In the genomic region with DNA sequence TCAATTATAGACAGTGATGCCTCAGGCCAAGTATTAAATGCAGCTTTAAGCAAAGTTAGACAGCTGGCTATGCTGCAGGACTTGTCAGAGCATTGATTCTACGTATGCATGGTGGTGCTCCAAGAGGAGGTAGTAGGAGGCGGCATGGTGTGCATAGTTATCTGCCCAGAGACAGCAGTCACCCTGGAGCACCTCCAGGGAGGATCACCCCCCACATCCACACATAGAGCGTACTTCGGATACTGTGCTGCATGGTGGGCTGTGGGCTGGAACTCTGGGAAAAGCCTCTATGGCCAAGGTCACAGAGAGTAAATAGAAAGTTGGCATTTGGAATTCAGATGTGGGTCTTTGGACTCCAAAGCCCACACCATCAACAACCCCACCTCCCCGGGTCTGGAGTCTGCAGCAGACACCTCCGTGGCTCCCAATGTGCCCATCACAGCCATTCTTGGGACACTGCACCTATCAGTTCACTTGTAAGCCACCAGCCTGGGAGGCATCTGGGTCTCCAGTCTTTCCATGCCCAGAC, we compare ENCODE assay signal across 13 cellular contexts.
DNase-seq lines count a peak whose midpoint lies in the region; ATAC-seq, FAIRE-seq and TF ChIP-seq lines count a peak whose summit lies in the region.
"Had no signal": no experiment of that assay in that cellular context is flagged by ENCODE, and none has a peak within 500 bp of the region (broad histone marks: within the 10 kb centered on the region; RNA-seq: fewer than 3 reads in every experiment).

No MANE protein-coding gene starts in this region.

- H3K9ac ChIP-seq in HepG2 (ENCODE audit: insufficient read depth, low read depth, low read length): no peak overlapping the region
- no peak overlapping the region for H3K9ac ChIP-seq in neuronal stem cell (ENCODE audit: low read depth, low read length, poor library complexity)

- H3K4me3 ChIP-seq in HepG2 (replicated peaks in 1 of 3; ENCODE audit: insufficient read depth in 1 of 3, low read depth in 2 of 3, low read length in 3 of 3) (no peak overlapping the region), right lobe of liver (no peak overlapping the region), RWPE2 (ENCODE audit: severe bottlenecking) (no peak overlapping the region), neuronal stem cell (ENCODE audit: low read length in 2 of 2) (no peak overlapping the region)
- H3K4me3 ChIP-seq: A549, GM23338 had no signal

- peaks cover 17 to 77% of the 10 kb centered on the region in 2 experiments for H3K27me3 ChIP-seq in HepG2 (ENCODE audit: control insufficient read depth in 1 of 2, insufficient read depth in 2 of 2, low read length in 2 of 2)
- H3K27me3 ChIP-seq in right lobe of liver: no peaks in the 10 kb centered on the region
- H3K27me3 ChIP-seq in RWPE2 (ENCODE audit: insufficient read depth, poor library complexity, severe bottlenecking): peaks cover 21% of the 10 kb centered on the region
- H3K27me3 ChIP-seq in neuronal stem cell (ENCODE audit: control insufficient read depth in 3 of 3, insufficient read depth in 3 of 3, low read depth in 1 of 3, low read length in 3 of 3): peaks cover 0 to 28% (median 0%) of the 10 kb centered on the region in 3 experiments
- H3K27me3 ChIP-seq: BE2C had no signal

- ATAC-seq in HepG2 (peak; percentile 76), right lobe of liver (no peak), RWPE2 (ENCODE audit: low read depth) (no peak)
- ATAC-seq: A549, GM23338 had no signal

- H3K36me3 ChIP-seq in HepG2 (replicated peaks in 1 of 2; ENCODE audit: control insufficient read depth in 1 of 2, insufficient read depth in 2 of 2, low read length in 2 of 2) (no peaks in the 10 kb centered on the region), right lobe of liver (no peaks in the 10 kb centered on the region), RWPE2 (ENCODE audit: low read depth) (no peaks in the 10 kb centered on the region), neuronal stem cell (replicated peaks in 1 of 2; ENCODE audit: control insufficient read depth in 2 of 2, insufficient read depth in 2 of 2, low read length in 2 of 2) (no peaks in the 10 kb centered on the region)
- H3K36me3 ChIP-seq: BE2C had no signal

- H3K4me1 ChIP-seq in HepG2 (ENCODE audit: insufficient read depth, low read length) (peaks cover 19% of the 10 kb centered on the region), right lobe of liver (no peaks in the 10 kb centered on the region), RWPE2 (ENCODE audit: insufficient read depth, poor library complexity, severe bottlenecking) (no peaks in the 10 kb centered on the region), neuronal stem cell (ENCODE audit: control insufficient read depth in 2 of 2, insufficient read depth in 1 of 2, low read depth in 1 of 2, low read length in 2 of 2) (no peaks in the 10 kb centered on the region)
- H3K4me1 ChIP-seq: A549, BE2C had no signal

- H2BK12ac ChIP-seq in neuronal stem cell (ENCODE audit: low read length): no peak overlapping the region

- H3K27ac ChIP-seq in HepG2 (ENCODE audit: extremely low read length, insufficient read depth, low read length) (no peak overlapping the region), right lobe of liver (no peak overlapping the region), RWPE2 (ENCODE audit: poor library complexity, severe bottlenecking) (no peak overlapping the region), neuronal stem cell (replicated peaks; ENCODE audit: low read length) (no peak overlapping the region)
- H3K27ac ChIP-seq: A549 had no signal

- H4K91ac ChIP-seq in neuronal stem cell (ENCODE audit: low read depth, low read length, poor library complexity): no peak overlapping the region

- peak; percentile 58 for DNase-seq in HepG2 (ENCODE audit: low spot score)
- DNase-seq in right lobe of liver: no peak
- DNase-seq in RWPE2 (ENCODE audit: low spot score): peak; percentile 70
- DNase-seq in neuronal stem cell (ENCODE audit: low spot score): no peak
- DNase-seq in SKM-1 (lab: John Stamatoyannopoulos, UW; ENCODE audit: unreplicated experiment): no peak
- no peak for DNase-seq in Kasumi-1 (lab: John Stamatoyannopoulos, UW)
- DNase-seq in GM03348 (ENCODE audit: low spot score): no peak
- DNase-seq: BE2C, DMS53, GF-D8, H7 had no signal

- CTCF ChIA-PET in HepG2 (lab: Yijun Ruan, JAX; ENCODE audit: low intra/inter-chr PET ratio, low total read pairs): no interaction called here

- TF ChIP-seq CTCF in HepG2 (CRISPR knock-in tag; IDR thresholded peaks at IDR 0.05): no peak
- no peak for TF ChIP-seq CTCF in right lobe of liver (IDR thresholded peaks at IDR 0.05)
- TF ChIP-seq CTCF in RWPE2 (IDR thresholded peaks at IDR 0.05; ENCODE audit: poor library complexity, severe bottlenecking): no peak

- no peaks in the 10 kb centered on the region for H3K9me3 ChIP-seq in HepG2 (ENCODE audit: low read length)
- no peaks in the 10 kb centered on the region for H3K9me3 ChIP-seq in right lobe of liver
- no peaks in the 10 kb centered on the region for H3K9me3 ChIP-seq in RWPE2 (ENCODE audit: severe bottlenecking)
- peaks cover 0 to 2% of the 10 kb centered on the region in 2 donors for H3K9me3 ChIP-seq in neuronal stem cell (replicated peaks in 1 of 2; ENCODE audit: control insufficient read depth in 2 of 2, insufficient read depth in 1 of 2, low read depth in 1 of 2, low read length in 2 of 2)
- H3K9me3 ChIP-seq: A549, BE2C had no signal

- no peaks in the 10 kb centered on the region for H4K20me1 ChIP-seq in HepG2 (ENCODE audit: insufficient read depth, low read length)

- TF ChIP-seq POLR2A in HepG2 (IDR thresholded peaks at IDR 0.05; ENCODE audit: insufficient read depth in 1 of 2, low read depth in 2 of 2, low read length in 2 of 2): no peak
- no peak for TF ChIP-seq POLR2A in right lobe of liver (IDR thresholded peaks at IDR 0.05)

- H3K4me2 ChIP-seq in HepG2 (ENCODE audit: low read depth, low read length) (peak overlapping the region; percentile 30; the same call in 1 of the 2 replicates), neuronal stem cell (ENCODE audit: insufficient read depth, low read length, poor library complexity, severe bottlenecking) (no peak overlapping the region)
- H3K4me2 ChIP-seq: A549, GM23338 had no signal

- peak overlapping the region; percentile 44 for H3K18ac ChIP-seq in neuronal stem cell (ENCODE audit: low read length)

- in situ Hi-C loops in HepG2 (cut with HindIII; ENCODE audit: extremely low pct_ligation_motif_present, low pct_unique_long_range_greater_than_20kb): no loop called here

- H3K23ac ChIP-seq in neuronal stem cell (ENCODE audit: low read depth, low read length, poor library complexity): no peak overlapping the region

- H2AK5ac ChIP-seq in neuronal stem cell (ENCODE audit: low read depth, low read length): peak overlapping the region; percentile 32

- H3K14ac ChIP-seq in neuronal stem cell (ENCODE audit: low read length): no peak overlapping the region

- H2AFZ ChIP-seq in HepG2 (ENCODE audit: low read length): no peak overlapping the region
- H2AFZ ChIP-seq in neuronal stem cell (ENCODE audit: low read length): no peak overlapping the region
- H2AFZ ChIP-seq: GM23338 had no signal

- no peaks in the 10 kb centered on the region for H3K79me1 ChIP-seq in neuronal stem cell (ENCODE audit: low read depth, low read length)

- no peak overlapping the region for H3K4ac ChIP-seq in neuronal stem cell (ENCODE audit: low read length)

- POLR2A ChIA-PET in HepG2 (lab: Yijun Ruan, JAX): no interaction called here

- intact Hi-C loops in HepG2 (cut with micrococcal nuclease; ENCODE audit: unreplicated experiment) (no loop called here), right lobe of liver (cut with DNase I) (no loop called here)

- TF ChIP-seq EP300 in HepG2 (IDR thresholded peaks at IDR 0.05; ENCODE audit: low read depth in 2 of 2, low read length in 2 of 2): no peak
- TF ChIP-seq EP300 in HepG2 (CRISPR knock-in tag; IDR thresholded peaks at IDR 0.05; ENCODE audit: borderline replicate concordance): no peak

- no peak overlapping the region for H4K8ac ChIP-seq in neuronal stem cell (ENCODE audit: low read depth, low read length)

- BruUV-seq in HepG2 (replicated peaks; lab: Mats Ljungman, UMichigan): no TSS peak

- no peak for FAIRE-seq in HepG2 (lab: Jason Lieb, UNC)
- FAIRE-seq: A549 had no signal

- H2BK15ac ChIP-seq in neuronal stem cell (ENCODE audit: low read length): no peak overlapping the region

- no peak for TF ChIP-seq RAD21 in HepG2 (CRISPR knock-in tag; IDR thresholded peaks at IDR 0.05)

- H3K79me2 ChIP-seq in HepG2 (ENCODE audit: insufficient read depth, low read length): no peaks in the 10 kb centered on the region

- H2BK5ac ChIP-seq in neuronal stem cell (ENCODE audit: low read length): no peak overlapping the region

- no peak overlapping the region for H2BK120ac ChIP-seq in neuronal stem cell (ENCODE audit: low read depth, low read length)

- 1% methylated on average over 6 of the region's 6 CpGs for WGBS in HepG2 (ENCODE audit: low lambda C conversion rate)
- 43% methylated on average over 4 of the region's 6 CpGs for WGBS in right lobe of liver (ENCODE audit: insufficient coverage, low coverage, low lambda C conversion rate, missing lambda C conversion rate)
- WGBS in neuronal stem cell (ENCODE audit: extremely low coverage in 2 of 2, insufficient read length in 2 of 2, insufficient replicate concordance in 1 of 2), 2 donors: no CpG with 5 or more reads among the region's 6 CpGs

TF ChIP-seq in HepG2, 621 proteins besides CTCF, POLR2A, EP300 and RAD21 (continues in another document):
- TF ChIP-seq JUND (CRISPR knock-in tag; IDR thresholded peaks at IDR 0.05) (no peak), ZNF556 (CRISPR knock-in tag; IDR thresholded peaks at IDR 0.05; ENCODE audit: borderline replicate concordance) (0 out of 2 replicates have a peak, but pooled peaks have one; percentile 36), ARID2 (CRISPR knock-in tag; IDR thresholded peaks at IDR 0.05; ENCODE audit: borderline replicate concordance) (no peak), EHMT2 (IDR thresholded peaks at IDR 0.05; ENCODE audit: borderline replicate concordance, low read depth, low read length) (0 out of 2 replicates have a peak, but pooled peaks have one; percentile 32), ZNF121 (CRISPR knock-in tag; IDR thresholded peaks at IDR 0.05) (no peak), FOXA1 (IDR thresholded peaks at IDR 0.05) (no peak), FOXA1 (CRISPR knock-in tag; IDR thresholded peaks at IDR 0.05) (peak; percentile 28; the same call in 1 of the 2 replicates), RBAK (CRISPR knock-in tag; IDR thresholded peaks at IDR 0.05) (no peak), ZNF607 (CRISPR knock-in tag; IDR thresholded peaks at IDR 0.05; ENCODE audit: borderline replicate concordance) (0 out of 2 replicates have a peak, but pooled peaks have one; percentile 24), ZNF772 (CRISPR knock-in tag; IDR thresholded peaks at IDR 0.05) (no peak)
- TF ChIP-seq, protein P1, sequence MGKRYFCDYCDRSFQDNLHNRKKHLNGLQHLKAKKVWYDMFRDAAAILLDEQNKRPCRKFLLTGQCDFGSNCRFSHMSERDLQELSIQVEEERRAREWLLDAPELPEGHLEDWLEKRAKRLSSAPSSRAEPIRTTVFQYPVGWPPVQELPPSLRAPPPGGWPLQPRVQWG (CRISPR knock-in tag; IDR thresholded peaks at IDR 0.05; ENCODE audit: borderline replicate concordance, low read depth): no peak

Comparison
In these comparisons a context has a peak if more than half of its experiments do, and no peak if none do; other contexts are left out.
1. DNase-seq: peak in HepG2 (single experiment) and RWPE2 (single experiment); none in right lobe of liver (0 of 3), neuronal stem cell (single experiment), SKM-1 (single experiment), Kasumi-1 (0 of 2) and GM03348 (single experiment).